ENCODE assay signal across 9 cellular contexts in the genomic region with DNA sequence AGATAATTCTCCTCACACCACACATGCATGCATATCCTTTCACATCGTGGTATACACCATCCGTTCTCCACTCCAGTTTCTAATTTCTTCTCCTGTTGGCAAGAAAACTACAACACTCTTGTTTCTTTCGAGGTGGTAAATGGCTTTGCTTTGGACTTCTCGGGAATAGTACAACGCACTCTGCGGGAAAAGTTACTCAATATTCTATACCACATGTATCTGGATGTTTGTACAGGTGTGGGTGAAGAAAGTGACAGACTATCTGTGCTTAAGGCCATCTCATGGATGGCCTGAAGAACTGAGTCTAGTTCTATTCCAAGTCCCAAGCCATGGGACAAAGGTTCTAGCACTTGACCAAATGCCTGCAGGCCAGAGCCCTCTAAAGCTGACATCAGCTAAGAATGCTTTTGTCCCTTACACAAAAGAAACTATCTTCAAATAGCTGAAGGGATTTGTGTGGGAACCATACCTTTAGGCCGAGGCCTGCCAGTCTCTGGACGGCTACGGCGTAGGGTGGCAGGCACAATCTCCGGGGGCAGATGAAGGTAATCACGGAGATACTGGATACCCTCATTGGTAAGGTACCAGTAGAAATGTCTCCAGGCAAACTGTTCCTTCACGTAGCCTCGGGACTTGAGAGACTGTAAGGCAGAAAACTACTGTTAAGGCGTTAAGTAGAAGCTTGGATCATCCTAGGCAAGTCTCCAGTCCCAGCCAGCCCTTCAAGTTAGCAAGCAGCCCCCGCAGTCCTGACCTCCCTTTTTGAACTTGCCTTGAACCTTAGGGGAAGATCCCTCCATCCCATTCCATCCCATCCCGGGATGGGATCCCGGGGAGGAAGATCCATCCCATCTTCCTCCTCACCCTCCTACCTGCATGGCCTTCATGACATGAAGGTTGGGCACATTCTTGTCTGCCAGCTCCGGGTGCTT. TPM values are rescaled to one million over a fixed set of nuclear protein-coding genes. Genes with fewer than 3 reads are reported as not detected.
DNase-seq lines count a peak whose midpoint lies in the region; ATAC-seq and TF ChIP-seq lines count a peak whose summit lies in the region.
"Had no signal": no experiment of that assay in that cellular context is flagged by ENCODE, and none has a peak within 500 bp of the region (broad histone marks: within the 10 kb centered on the region; RNA-seq: fewer than 3 reads in every experiment).

No MANE protein-coding gene starts in this region.

- H3K4me3 ChIP-seq in astrocyte of the cerebellum (ENCODE audit: low read depth, low read length) (peak overlapping the region; percentile 97), lower leg skin (ENCODE audit: low read depth, poor library complexity, severe bottlenecking) (peak overlapping the region; percentile 81), tibial nerve (peak overlapping the region; percentile 57 to 81 (median 70))

- peaks cover 0 to 40% (median 9%) of the 10 kb centered on the region in 4 donors for H3K4me1 ChIP-seq in tibial nerve

- H3K4me3 Mint-ChIP-seq in activated naive CD4-positive, alpha-beta T cell treated with anti-CD3 and anti-CD28 coated beads, Interleukin-2, amount 50 U/mL, for 24 hours, result peak overlapping the region; percentile 98

- peak overlapping the region in 3 of 4 donors; percentile 86 to 90 (median 87) for H3K27ac ChIP-seq in tibial nerve

- DNase-seq in activated naive CD4-positive, alpha-beta T cell treated with anti-CD3 and anti-CD28 coated beads, Interleukin-2, amount 50 U/mL, for 16 hours, result no peak
- no peak for DNase-seq in astrocyte of the cerebellum (ENCODE audit: low read depth)
- no peak for DNase-seq in lower leg skin (ENCODE audit: low spot score in 2 of 2)
- DNase-seq in tibial nerve (ENCODE audit: low spot score in 2 of 2), result no peak
- no peak for DNase-seq in D341Med (ENCODE audit: low spot score)
- no peak for DNase-seq in DMS153 treated with DMSO at 0.1 percent for 48 hours (lab: John Stamatoyannopoulos, UW; ENCODE audit: unreplicated experiment)
- DNase-seq: GF-D8 had no signal

- intact Hi-C loops in lower leg skin (cut with DNase I; ENCODE audit: low total_unique reads), result loop anchor here (5.0 kb wide), 1 partner anchor 227 kb away; no protein-coding TSS in a partner anchor

- 70 to 79% methylated on average over 19 of the region's 19 CpGs for WGBS in lower leg skin, 2 donors
- 71 to 74% methylated on average over 18 to 19 of the region's 19 CpGs for WGBS in tibial nerve, 2 donors

- no peaks in the 10 kb centered on the region for H3K9me3 Mint-ChIP-seq in activated naive CD4-positive, alpha-beta T cell treated with anti-CD3 and anti-CD28 coated beads, Interleukin-2, amount 50 U/mL, for 24 hours

- H3K9me3 ChIP-seq in tibial nerve, result no peaks in the 10 kb centered on the region

- H3K36me3 Mint-ChIP-seq in activated naive CD4-positive, alpha-beta T cell treated with anti-CD3 and anti-CD28 coated beads, Interleukin-2, amount 50 U/mL, for 24 hours, result peaks cover 26% of the 10 kb centered on the region

- TF ChIP-seq POLR2A in lower leg skin (IDR thresholded peaks at IDR 0.05) (no peak), tibial nerve (IDR thresholded peaks at IDR 0.05) (no peak)

- H3K27me3 ChIP-seq in tibial nerve, result no peaks in the 10 kb centered on the region

- no peak for TF ChIP-seq EP300 in tibial nerve (IDR thresholded peaks at IDR 0.05)

- in situ Hi-C loops in astrocyte of the cerebellum (cut with HindIII; ENCODE audit: low sequenced_read_pairs), result no loop called here

- peak overlapping the region; percentile 100 for H3K27ac Mint-ChIP-seq in activated naive CD4-positive, alpha-beta T cell treated with anti-CD3 and anti-CD28 coated beads, Interleukin-2, amount 50 U/mL, for 24 hours

- peaks cover 39% of the 10 kb centered on the region for H3K4me1 Mint-ChIP-seq in activated naive CD4-positive, alpha-beta T cell treated with anti-CD3 and anti-CD28 coated beads, Interleukin-2, amount 50 U/mL, for 24 hours

- no peaks in the 10 kb centered on the region for H3K27me3 Mint-ChIP-seq in activated naive CD4-positive, alpha-beta T cell treated with anti-CD3 and anti-CD28 coated beads, Interleukin-2, amount 50 U/mL, for 24 hours

- no peak for ATAC-seq in HG03439 (IDR thresholded peaks at IDR 0.05; ENCODE audit: unreplicated experiment)

- peaks cover 4 to 51% (median 29%) of the 10 kb centered on the region in 3 donors for H3K36me3 ChIP-seq in tibial nerve

- no peak for TF ChIP-seq CTCF in astrocyte of the cerebellum (IDR thresholded peaks at IDR 0.05; ENCODE audit: low read depth, low read length, missing control alignments)
- no peak for TF ChIP-seq CTCF in lower leg skin (IDR thresholded peaks at IDR 0.05)
- TF ChIP-seq CTCF in tibial nerve (IDR thresholded peaks at IDR 0.05), result no peak

RNA-seq across cellular contexts. Expression of gene RPS10, which starts 1.4 kb away (rescaled TPM):
- total RNA-seq in lower leg skin (1,000 to 10,000 TPM; 2,250 to 4,289 (median 3,665) TPM), tibial nerve (1,000 to 10,000 TPM; 1,731 to 2,603 (median 2,031) TPM)

RNA-seq across cellular contexts. Expression of gene NUDT3, which starts 32.0 kb away (rescaled TPM):
- total RNA-seq in lower leg skin, result 10 to 100 TPM in 3 of 4 donors, 1 to 10 TPM in 1; 10.0 to 29.1 (median 19.9) TPM
- 10 to 100 TPM; 51.6 to 88.7 (median 57.3) TPM for total RNA-seq in tibial nerve

RNA-seq across cellular contexts. Expression of gene PACSIN1, which starts 41.4 kb away (rescaled TPM):
- under 1 TPM in 3 of 4 donors, not detected in 1; 0.08 to 0.42 (median 0.10) TPM for total RNA-seq in lower leg skin
- total RNA-seq in tibial nerve, result 1 to 10 TPM in 1 of 4 donors, under 1 TPM in 2, not detected in 1; 0.30 to 2.6 (median 0.42) TPM
